In genomic region chr15:31101262-31102048, GRCh38 we compare ENCODE assay signal across 22 cellular contexts. TPM values are rescaled to one million over a fixed set of nuclear protein-coding genes. Genes with fewer than 3 reads are reported as not detected.
DNase-seq lines count a peak whose midpoint lies in the region; ATAC-seq and TF ChIP-seq lines count a peak whose summit lies in the region.
"Had no signal": no experiment of that assay in that cellular context is flagged by ENCODE, and none has a peak within 500 bp of the region (broad histone marks: within the 10 kb centered on the region; RNA-seq: fewer than 3 reads in every experiment).

Gene TRPM1 (minus strand): TSS chr15:31101725. CDS start chr15:31081355, 20,370 bp downstream.

- H3K27me3 ChIP-seq in dorsolateral prefrontal cortex (no peaks in the 10 kb centered on the region), tibial artery (peaks cover 0 to 12% of the 10 kb centered on the region in 2 donors)

- H3K4me3 ChIP-seq in dorsolateral prefrontal cortex (no peak within 1 kb of the TSS), tibial artery (no peak within 1 kb of the TSS)
- H3K4me3 ChIP-seq: lung, PC-9, smooth muscle cell had no signal

- CTCF ChIA-PET in MCF 10A (lab: Yijun Ruan, JAX): interaction anchor here (0.7 to 1.2 kb wide), 5 partner anchors 23 to 259 kb away, joined by 3 to 6 read pairs (median 3); no protein-coding TSS in a partner anchor

- no peak for TF ChIP-seq CTCF in dorsolateral prefrontal cortex (IDR thresholded peaks at IDR 0.05 in 54 of 56, conservative IDR thresholded peaks at IDR 0.05 in 2 of 56; ENCODE audit: low read depth in 1 of 56, partially characterized antibody in 56 of 56)
- no peak for TF ChIP-seq CTCF in nephron (IDR thresholded peaks at IDR 0.05; ENCODE audit: unreplicated experiment in 3 of 3)
- TF ChIP-seq CTCF in MCF 10A (IDR thresholded peaks at IDR 0.05; ENCODE audit: unreplicated experiment): no peak
- TF ChIP-seq CTCF in tibial artery (IDR thresholded peaks at IDR 0.05): no peak
- no peak for TF ChIP-seq CTCF in chondrocyte (IDR thresholded peaks at IDR 0.05)

- H3K4me3 Mint-ChIP-seq in nephron: no peak within 1 kb of the TSS
- H3K4me3 Mint-ChIP-seq in MCF 10A (ENCODE audit: unreplicated experiment): no peak within 1 kb of the TSS
- H3K4me3 Mint-ChIP-seq in chondrocyte (ENCODE audit: unreplicated experiment): no peak within 1 kb of the TSS
- H3K4me3 Mint-ChIP-seq: activated naive CD4-positive, alpha-beta T cell treated with anti-CD3 and anti-CD28 coated beads, Interleukin-2, amount 10 ng/mL, durations not matched to agents 7 days and 5 days; CD8-positive, alpha-beta T cell had no signal

- BruUV-seq in MCF 10A (replicated peaks; lab: Mats Ljungman, UMichigan): no TSS peak

- H3K36me3 Mint-ChIP-seq in nephron (ENCODE audit: low read depth): no peaks in the 10 kb centered on the region
- peaks cover 4% of the 10 kb centered on the region for H3K36me3 Mint-ChIP-seq in MCF 10A (ENCODE audit: insufficient read depth, unreplicated experiment)
- H3K36me3 Mint-ChIP-seq in chondrocyte (ENCODE audit: low read depth): no peaks in the 10 kb centered on the region
- H3K36me3 Mint-ChIP-seq: activated naive CD4-positive, alpha-beta T cell treated with anti-CD3 and anti-CD28 coated beads, Interleukin-2, amount 10 ng/mL, durations not matched to agents 7 days and 5 days; CD8-positive, alpha-beta T cell had no signal

- H3K4me1 Mint-ChIP-seq in nephron (peaks cover 18% of the 10 kb centered on the region), MCF 10A (ENCODE audit: insufficient read depth, unreplicated experiment) (peaks cover 10% of the 10 kb centered on the region), chondrocyte (ENCODE audit: low read depth) (peaks cover 22% of the 10 kb centered on the region)
- H3K4me1 Mint-ChIP-seq: activated naive CD4-positive, alpha-beta T cell treated with anti-CD3 and anti-CD28 coated beads, Interleukin-2, amount 10 ng/mL, durations not matched to agents 7 days and 5 days had no signal

- no peaks in the 10 kb centered on the region for H3K9me3 ChIP-seq in tibial artery

- H3K27ac Mint-ChIP-seq in nephron (peak within 1 kb of the TSS; percentile 28 to 70 (median 29)), MCF 10A (ENCODE audit: low read depth, unreplicated experiment) (no peak within 1 kb of the TSS), chondrocyte (ENCODE audit: unreplicated experiment) (no peak within 1 kb of the TSS)
- H3K27ac Mint-ChIP-seq: activated naive CD4-positive, alpha-beta T cell treated with anti-CD3 and anti-CD28 coated beads, Interleukin-2, amount 10 ng/mL, durations not matched to agents 7 days and 5 days; CD8-positive, alpha-beta T cell; progenitor cell of endocrine pancreas had no signal

- POLR2A ChIA-PET in MCF 10A (lab: Yijun Ruan, JAX): no interaction called here

- no peak for ATAC-seq in HG02678 (IDR thresholded peaks at IDR 0.05; ENCODE audit: unreplicated experiment)
- ATAC-seq: CD8-positive, alpha-beta T cell had no signal

- H3K9me3 Mint-ChIP-seq in nephron: no peaks in the 10 kb centered on the region
- no peaks in the 10 kb centered on the region for H3K9me3 Mint-ChIP-seq in MCF 10A (ENCODE audit: unreplicated experiment)
- H3K9me3 Mint-ChIP-seq in chondrocyte (ENCODE audit: low read depth): no peaks in the 10 kb centered on the region
- H3K9me3 Mint-ChIP-seq: activated naive CD4-positive, alpha-beta T cell treated with anti-CD3 and anti-CD28 coated beads, Interleukin-2, amount 10 ng/mL, durations not matched to agents 7 days and 5 days; CD8-positive, alpha-beta T cell had no signal

- H3K27ac ChIP-seq in dorsolateral prefrontal cortex (peak within 1 kb of the TSS in 38 of 59 donors; percentile 31 to 89 (median 74)), tibial artery (no peak within 1 kb of the TSS)
- H3K27ac ChIP-seq: PC-9 had no signal

- no peaks in the 10 kb centered on the region for H3K27me3 Mint-ChIP-seq in nephron (ENCODE audit: low read depth)
- H3K27me3 Mint-ChIP-seq in MCF 10A (ENCODE audit: insufficient read depth, unreplicated experiment): peaks cover 13% of the 10 kb centered on the region
- H3K27me3 Mint-ChIP-seq in chondrocyte (ENCODE audit: low read depth): no peaks in the 10 kb centered on the region
- H3K27me3 Mint-ChIP-seq: progenitor cell of endocrine pancreas had no signal

- H3K36me3 ChIP-seq in tibial artery: no peaks in the 10 kb centered on the region

- no peaks in the 10 kb centered on the region for H3K4me1 ChIP-seq in tibial artery

- intact Hi-C loops in dorsolateral prefrontal cortex (cut with DNase I): loop anchor here in 1 of 2 donors (5.0 kb wide), 2 partner anchors 119 to 179 kb away; no protein-coding TSS in a partner anchor
- intact Hi-C loops in MCF 10A (cut with micrococcal nuclease): no loop called here
- intact Hi-C loops in tibial artery (cut with DNase I; ENCODE audit: low total_unique reads): loop anchor here (5.0 kb wide), 1 partner anchor 44 kb away; no protein-coding TSS in a partner anchor

- DNase-seq in COLO668 (lab: John Stamatoyannopoulos, UW; ENCODE audit: unreplicated experiment) (peak; percentile 80), NCI-H146 (lab: John Stamatoyannopoulos, UW) (peak; percentile 71), dorsolateral prefrontal cortex (no peak), MCF 10A (ENCODE audit: unreplicated experiment) (no peak), tibial artery (no peak), chondrocyte (ENCODE audit: low spot score) (no peak)
- DNase-seq: activated naive CD4-positive, alpha-beta T cell treated with anti-CD3 and anti-CD28 coated beads, Interleukin-2, amount 10 ng/mL, durations not matched to agents 7 days and 5 days; aorta; CD8-positive, alpha-beta T cell; hippocampal formation; islet precursor cell; NCI-H1092; NCI-H748 treated with DMSO at 0.1 percent for 48 hours; PC-9; stimulated activated CD4-positive, alpha-beta T cell treated with anti-CD3 and anti-CD28 coated beads, Interleukin-4, amount 100 ng/mL, for 1 hour had no signal

RNA-seq across cellular contexts. Expression of gene TRPM1, which starts in this region (rescaled TPM):
- 1 to 10 TPM in 17 of 120 experiments, under 1 TPM in 43, not detected in 60; 0.06 to 2.4 (median 0.70) TPM for total RNA-seq in dorsolateral prefrontal cortex
- not detected in 2 replicates for total RNA-seq in MCF 10A (2022)
- not detected in 3 replicates for total RNA-seq in chondrocyte
- total RNA-seq: aorta; CD8-positive, alpha-beta T cell; HT1080; lung; PC-9; progenitor cell of endocrine pancreas; smooth muscle cell; T-helper 1 cell treated with Interleukin-12 subunit alpha and Interleukin-12 subunit beta and Interleukin-4 antibody, amounts not matched to agents 30 ng/mL and 1 ng/mL, for 36 hours had no signal

Comparison
In these comparisons a context has a peak if more than half of its experiments do, and no peak if none do; other contexts are left out.
1. DNase-seq: peak in COLO668 (single experiment) and NCI-H146 (single experiment); none in dorsolateral prefrontal cortex (0 of 10), MCF 10A (single experiment), tibial artery (0 of 2) and chondrocyte (single experiment).
2. H3K27ac ChIP-seq: peak in dorsolateral prefrontal cortex (38 of 59); none in tibial artery (0 of 2).
3. H3K27ac Mint-ChIP-seq: peak in nephron (3 of 3); none in MCF 10A (single experiment) and chondrocyte (single experiment).